In genomic region chr14:51095854-51096823, GRCh38 we compare ENCODE assay signal across 8 cellular contexts.
A peak's percentile ranks its signal among the peaks of the same experiment; 100 is the strongest.
DNase-seq lines count a peak whose midpoint lies in the region; ATAC-seq and TF ChIP-seq lines count a peak whose summit lies in the region.

No MANE protein-coding gene starts in this region.

- peaks cover 53% of the 10 kb centered on the region for H3K27me3 ChIP-seq in iPS-18a (ENCODE audit: control insufficient read depth, insufficient read depth, low read length)

- no peak for ATAC-seq in HG03342 (IDR thresholded peaks at IDR 0.05; ENCODE audit: unreplicated experiment)

- no peak for TF ChIP-seq CTCF in astrocyte of the cerebellum (IDR thresholded peaks at IDR 0.05; ENCODE audit: low read depth, low read length, missing control alignments)

- peaks cover 11% of the 10 kb centered on the region for H3K4me1 ChIP-seq in iPS-18a (ENCODE audit: control insufficient read depth, low read depth, low read length)

- H3K36me3 ChIP-seq in iPS-18a (ENCODE audit: control insufficient read depth, low read depth, low read length) = no peaks in the 10 kb centered on the region

- H3K9ac ChIP-seq in iPS-18a (ENCODE audit: low read length) = peak overlapping the region; percentile 48

- no peaks in the 10 kb centered on the region for H3K9me3 ChIP-seq in iPS-18a (ENCODE audit: control insufficient read depth, low read depth, low read length)

- DNase-seq in NCI-H526 (lab: John Stamatoyannopoulos, UW) (peak; percentile 40 to 47), NCI-H526 treated with DMSO at 0.1 percent for 48 hours (lab: John Stamatoyannopoulos, UW) (no peak), NCI-H446 treated with DMSO at 0.1 percent for 48 hours (lab: John Stamatoyannopoulos, UW) (peak; percentile 45), astrocyte of the cerebellum (ENCODE audit: low read depth) (no peak), skeletal muscle cell (ENCODE audit: low read depth) (peak; percentile 33)
- DNase-seq in effector CD4-positive, alpha-beta T cell = no peak

- no peak overlapping the region for H3K27ac ChIP-seq in iPS-18a (ENCODE audit: low read length)

- H3K4me3 ChIP-seq in astrocyte of the cerebellum (ENCODE audit: low read depth, low read length) (peak overlapping the region; percentile 61), iPS-18a (ENCODE audit: low read length) (peak overlapping the region; percentile 59), skeletal muscle cell (ENCODE audit: low read depth, low read length) (peak overlapping the region; percentile 61)

- in situ Hi-C loops in astrocyte of the cerebellum (cut with HindIII; ENCODE audit: low sequenced_read_pairs) = no loop called here

Comparison
In these comparisons a context has a peak if more than half of its experiments do, and no peak if none do; other contexts are left out.
1. DNase-seq: peak in NCI-H526 (2 of 2), NCI-H446 treated with DMSO at 0.1 percent for 48 hours (single experiment) and skeletal muscle cell (single experiment); none in NCI-H526 treated with DMSO at 0.1 percent for 48 hours (single experiment), astrocyte of the cerebellum (single experiment) and effector CD4-positive, alpha-beta T cell (single experiment).
2. Peak in every context shown above with its lines, with median percentiles within 50 percentile points of each other: H3K4me3 ChIP-seq.